ENCODE assay signal across 1 cellular context in genomic region chr19:939922-940321, GRCh38.
TF ChIP-seq lines count a peak whose summit lies in the region.

No MANE protein-coding gene starts in this region.

TF ChIP-seq in HEK293, 187 proteins besides CTCF, POLR2A, EP300 and RAD21 (continued from another document):
- TF ChIP-seq ZFP3 (tag by site-specific recombination; IDR thresholded peaks at IDR 0.05; ENCODE audit: low read depth) = peak; percentile 98
- no peak for TF ChIP-seq ZBTB11 (tag by site-specific recombination; conservative IDR thresholded peaks at IDR 0.05; ENCODE audit: low read depth)
- TF ChIP-seq ZNF221 (tag by site-specific recombination; IDR thresholded peaks at IDR 0.05; ENCODE audit: borderline replicate concordance) = no peak
